Comparison of ENCODE assay signal across 8 cellular contexts in the genomic region with DNA sequence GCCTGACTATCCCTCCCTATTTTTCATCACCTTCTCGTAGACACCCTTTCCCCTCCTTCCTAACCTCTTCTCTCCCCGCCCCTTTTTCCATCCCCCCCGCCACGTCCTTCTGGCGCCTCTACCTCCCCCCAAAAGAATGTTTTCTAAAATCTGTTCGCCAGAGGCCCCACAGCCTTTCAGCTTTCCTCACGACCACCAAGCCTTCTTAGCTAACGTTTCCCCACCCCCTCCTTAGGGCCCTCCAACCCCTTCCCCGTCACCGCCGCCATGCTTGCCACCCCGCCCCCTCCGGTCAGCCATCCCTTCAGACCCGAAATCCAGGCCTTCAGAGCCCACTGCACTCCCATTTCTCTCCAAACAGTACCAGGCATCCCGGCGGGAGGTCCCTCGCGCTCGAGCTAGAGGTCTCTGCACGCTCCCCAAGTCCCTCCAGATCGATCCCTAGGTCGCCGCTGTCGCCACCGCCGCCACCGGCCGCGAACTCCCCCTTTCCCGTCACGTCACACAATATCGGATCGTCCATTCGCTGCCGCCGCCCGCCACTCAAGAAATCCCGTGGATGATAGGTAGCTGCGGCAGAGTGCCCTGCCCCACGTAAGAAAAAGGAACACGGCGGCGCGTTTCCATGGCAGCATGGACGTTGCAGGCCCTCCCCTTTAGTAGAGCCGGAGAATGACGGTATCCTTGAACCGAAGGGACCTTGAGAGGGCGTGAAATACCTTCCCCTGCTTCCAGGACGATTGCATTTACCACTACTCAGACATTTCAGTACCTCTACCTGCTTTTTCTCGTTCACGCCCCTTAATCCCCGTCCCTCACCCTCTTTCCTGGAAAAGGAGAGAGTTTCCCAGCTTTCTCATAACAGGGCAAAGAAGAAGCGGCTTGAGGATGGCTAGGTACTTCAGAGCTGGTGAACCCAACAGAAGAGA. TPM values are rescaled to one million over a fixed set of nuclear protein-coding genes. Genes with fewer than 3 reads are reported as not detected.
DNase-seq lines count a peak whose midpoint lies in the region; ATAC-seq and TF ChIP-seq lines count a peak whose summit lies in the region.

Gene TP53BP1 (minus strand): TSS at position 484 of the 929 bp plus-strand sequence. CDS start 113 bp downstream, at position 371.

- peaks cover 0 to 37% (median 10%) of the 10 kb centered on the region in 9 donors for H3K36me3 ChIP-seq in heart right ventricle

- intact Hi-C loops in heart right ventricle (cut with DNase I) (loop anchor here in 4 of 10 donors (2.0 to 5.0 kb wide), 2 partner anchors 18 to 299 kb away; partner anchors contain the start of gene SERF2 (in 1 of the 4)), posterior cingulate gyrus (cut with DNase I) (loop anchor here (2.0 kb wide), 1 partner anchor 18 kb away; no protein-coding TSS in a partner anchor)

- H3K9me3 Mint-ChIP-seq in type B pancreatic cell, result no peaks in the 10 kb centered on the region

- DNase-seq in NCI-H1694 treated with DMSO at 0.1 percent for 48 hours (lab: John Stamatoyannopoulos, UW), result peak; percentile 78
- peak; percentile 84 to 91 (median 89) for DNase-seq in T-helper 17 cell
- DNase-seq in amniotic stem cell (lab: John Stamatoyannopoulos, UW), result peak; percentile 96
- DNase-seq in heart right ventricle, result peak; percentile 96 to 98
- peak; percentile 93 to 99 (median 98) for DNase-seq in posterior cingulate gyrus
- DNase-seq in type B pancreatic cell (ENCODE audit: extremely low spot score, unreplicated experiment), result peak; percentile 92

- ATAC-seq in HG02885 (IDR thresholded peaks at IDR 0.05; ENCODE audit: poor library complexity, unreplicated experiment) (peak; percentile 99), T-helper 17 cell (peak; percentile 99), heart right ventricle (peak; percentile 99 to 100 (median 100))

- 1% methylated on average over 54 of the region's 54 CpGs for WGBS in heart right ventricle, 2 donors

- H3K27ac ChIP-seq in heart right ventricle, result peak within 1 kb of the TSS in 9 of 10 donors; percentile 30 to 88 (median 79)

- H3K4me3 ChIP-seq in heart right ventricle, result peak within 1 kb of the TSS; percentile 61 to 96 (median 75)

- H3K27me3 ChIP-seq in heart right ventricle, result no peaks in the 10 kb centered on the region

- H3K36me3 Mint-ChIP-seq in T-helper 17 cell (ENCODE audit: low read depth) (peaks cover 7% of the 10 kb centered on the region), type B pancreatic cell (peaks cover 25% of the 10 kb centered on the region)

- H3K4me1 ChIP-seq in heart right ventricle, result peaks cover 0 to 27% (median 21%) of the 10 kb centered on the region in 9 donors

- H3K27ac Mint-ChIP-seq in T-helper 17 cell (peak within 1 kb of the TSS; percentile 99), type B pancreatic cell (peak within 1 kb of the TSS; percentile 98)

- peaks cover 37% of the 10 kb centered on the region for H3K4me1 Mint-ChIP-seq in T-helper 17 cell
- peaks cover 31% of the 10 kb centered on the region for H3K4me1 Mint-ChIP-seq in type B pancreatic cell (ENCODE audit: unreplicated experiment)

- TF ChIP-seq CTCF in heart right ventricle (IDR thresholded peaks at IDR 0.05), result peak in 1 of 9 donors; percentile 6
- no peak for TF ChIP-seq CTCF in type B pancreatic cell (conservative IDR thresholded peaks at IDR 0.05)

- no peaks in the 10 kb centered on the region for H3K27me3 Mint-ChIP-seq in T-helper 17 cell
- no peaks in the 10 kb centered on the region for H3K27me3 Mint-ChIP-seq in type B pancreatic cell

- H3K4me3 Mint-ChIP-seq in T-helper 17 cell, result peak within 1 kb of the TSS; percentile 99
- peak within 1 kb of the TSS; percentile 99 for H3K4me3 Mint-ChIP-seq in type B pancreatic cell

- peak; percentile 30 for TF ChIP-seq POLR2A in GM15510 (IDR thresholded peaks at IDR 0.05; ENCODE audit: borderline replicate concordance, extremely low read depth, insufficient read length)

- H3K9me3 ChIP-seq in T-helper 17 cell (ENCODE audit: control insufficient read depth, low read length, poor library complexity, severe bottlenecking) (no peaks in the 10 kb centered on the region), heart right ventricle (no peaks in the 10 kb centered on the region)

RNA-seq across cellular contexts. Expression of gene TP53BP1, which starts in this region (rescaled TPM):
- 10 to 100 TPM; 48.0 to 51.6 TPM for total RNA-seq in T-helper 17 cell
- 10 to 100 TPM; 21.2 to 35.2 (median 29.3) TPM for total RNA-seq in heart right ventricle
- polyA plus RNA-seq in heart right ventricle, result 10 to 100 TPM; 11.2 to 12.6 TPM
- total RNA-seq in type B pancreatic cell (ENCODE audit: low replicate concordance), result 68.3 and 101 TPM in 2 replicates

Comparison
In these comparisons a context has a peak if more than half of its experiments do, and no peak if none do; other contexts are left out.
1. Peak in every context shown above with its lines: DNase-seq, ATAC-seq, H3K4me3 ChIP-seq and H3K27ac ChIP-seq.